ENCODE assay signal across 1 cellular context in genomic region chr1:223403184-223403815, GRCh38.
TF ChIP-seq lines count a peak whose summit lies in the region.

No MANE protein-coding gene starts in this region.

TF ChIP-seq in HEK293, 187 proteins besides CTCF, POLR2A, EP300 and RAD21 (continued from another document):
- TF ChIP-seq IKZF3 (tag by site-specific recombination; IDR thresholded peaks at IDR 0.05) (no peak), ZNF350 (tag by site-specific recombination; IDR thresholded peaks at IDR 0.05) (peak; percentile 78), ZNF112 (tag by site-specific recombination; IDR thresholded peaks at IDR 0.05) (peak; percentile 70), ZNF157 (tag by site-specific recombination; IDR thresholded peaks at IDR 0.05) (no peak), MZF1 (tag by site-specific recombination; IDR thresholded peaks at IDR 0.05; ENCODE audit: borderline replicate concordance) (no peak), PRDM10 (tag by site-specific recombination; IDR thresholded peaks at IDR 0.05) (no peak), ZNF830 (tag by site-specific recombination; IDR thresholded peaks at IDR 0.05; ENCODE audit: low read depth) (peak; percentile 9; the same call in 1 of the 2 replicates), ZBTB6 (tag by site-specific recombination; IDR thresholded peaks at IDR 0.05) (no peak), ZFP37 (tag by site-specific recombination; IDR thresholded peaks at IDR 0.05) (no peak), ZNF530 (tag by site-specific recombination; IDR thresholded peaks at IDR 0.05; ENCODE audit: low read depth) (no peak), ZNF266 (tag by site-specific recombination; IDR thresholded peaks at IDR 0.05; ENCODE audit: low read depth) (no peak), SP7 (tag by site-specific recombination; IDR thresholded peaks at IDR 0.05) (peak; percentile 38; the same call in 1 of the 2 replicates), ZNF184 (tag by site-specific recombination; IDR thresholded peaks at IDR 0.05) (peak; percentile 74; the same call in 1 of the 2 replicates), ELK4 (IDR thresholded peaks at IDR 0.05; ENCODE audit: borderline replicate concordance, low read depth, low read length) (no peak), ZNF529 (tag by site-specific recombination; IDR thresholded peaks at IDR 0.05; ENCODE audit: insufficient replicate concordance) (peak; percentile 32), ZNF701 (tag by site-specific recombination; IDR thresholded peaks at IDR 0.05) (no peak), ZNF677 (tag by site-specific recombination; IDR thresholded peaks at IDR 0.05) (no peak), ZBTB20 (tag by site-specific recombination; IDR thresholded peaks at IDR 0.05) (0 out of 2 replicates have a peak, but pooled peaks have one; percentile 9), ZNF544 (tag by site-specific recombination; IDR thresholded peaks at IDR 0.05) (0 out of 2 replicates have a peak, but pooled peaks have one; percentile 46), EGR2 (tag by site-specific recombination; IDR thresholded peaks at IDR 0.05; ENCODE audit: low read depth) (no peak), ZNF148 (tag by site-specific recombination; IDR thresholded peaks at IDR 0.05; ENCODE audit: borderline replicate concordance) (no peak), ZNF398 (tag by site-specific recombination; IDR thresholded peaks at IDR 0.05) (no peak; the same call in 1 of the 2 replicates)
